ENCODE assay signal across 20 cellular contexts in genomic region chr16:15975172-15975571, GRCh38. TPM values are rescaled to one million over a fixed set of nuclear protein-coding genes. Genes with fewer than 3 reads are reported as not detected.
A peak's percentile ranks its signal among the peaks of the same experiment; 100 is the strongest.
DNase-seq lines count a peak whose midpoint lies in the region; TF ChIP-seq lines count a peak whose summit lies in the region.
"Had no signal": no experiment of that assay in that cellular context is flagged by ENCODE, and none has a peak within 500 bp of the region (broad histone marks: within the 10 kb centered on the region; RNA-seq: fewer than 3 reads in every experiment).

No MANE protein-coding gene starts in this region.

- H3K36me3 ChIP-seq in muscle layer of duodenum (ENCODE audit: control insufficient read depth in 1 of 2, insufficient read depth in 2 of 2, low read length in 2 of 2) (peaks cover 0 to 6% of the 10 kb centered on the region in 2 donors), thyroid gland (no peaks in the 10 kb centered on the region), uterus (no peaks in the 10 kb centered on the region)
- H3K36me3 ChIP-seq: breast epithelium had no signal

- CTCF ChIA-PET in RWPE1 (lab: Yijun Ruan, JAX), result interaction anchor here (0.7 kb wide), 1 partner anchor 286 kb away, joined by 5 read pairs; no protein-coding TSS in a partner anchor

- TF ChIP-seq CTCF in RWPE1 (conservative IDR thresholded peaks at IDR 0.05; ENCODE audit: low read depth), result no peak
- TF ChIP-seq CTCF in chondrocyte (IDR thresholded peaks at IDR 0.05), result no peak
- TF ChIP-seq CTCF in thyroid gland (IDR thresholded peaks at IDR 0.05), result no peak
- TF ChIP-seq CTCF in uterus (IDR thresholded peaks at IDR 0.05), result no peak

- intact Hi-C loops in thyroid gland (cut with DNase I), result no loop called here
- intact Hi-C loops in uterus (cut with DNase I; ENCODE audit: low total_unique reads), result no loop called here

- TF ChIP-seq POLR2A in thyroid gland (IDR thresholded peaks at IDR 0.05) (no peak), uterus (IDR thresholded peaks at IDR 0.05) (no peak)

- H3K27me3 ChIP-seq in muscle layer of duodenum (ENCODE audit: low read depth, low read length), result no peaks in the 10 kb centered on the region
- H3K27me3 ChIP-seq in thyroid gland, result no peaks in the 10 kb centered on the region
- no peaks in the 10 kb centered on the region for H3K27me3 ChIP-seq in uterus
- H3K27me3 ChIP-seq: breast epithelium, left lung had no signal

- POLR2A ChIA-PET in RWPE1 (lab: Yijun Ruan, JAX; ENCODE audit: low non-redundant PET), result no interaction called here

- peaks cover 6 to 11% of the 10 kb centered on the region in 2 donors for H3K9me3 ChIP-seq in muscle layer of duodenum (ENCODE audit: control insufficient read depth in 1 of 2, low read length in 2 of 2)
- no peaks in the 10 kb centered on the region for H3K9me3 ChIP-seq in thyroid gland
- peaks cover 0 to 4% of the 10 kb centered on the region in 2 donors for H3K9me3 ChIP-seq in uterus

- H3K4me3 ChIP-seq in muscle layer of duodenum (ENCODE audit: low read depth in 1 of 2, low read length in 2 of 2) (no peak overlapping the region), thyroid gland (replicated peaks in 1 of 3) (no peak overlapping the region), uterus (no peak overlapping the region)
- H3K4me3 ChIP-seq: breast epithelium, left lung had no signal

- WGBS in thyroid gland, 2 donors, result 86 to 93% methylated on average over 5 of the region's 5 CpGs

- H3K4me1 Mint-ChIP-seq in chondrocyte (ENCODE audit: low read depth), result peaks cover 82% of the 10 kb centered on the region

- peak overlapping the region; percentile 33 for H3K27ac Mint-ChIP-seq in chondrocyte (ENCODE audit: unreplicated experiment)
- H3K27ac Mint-ChIP-seq: T-helper 2 cell treated with Interferon-gamma antibody and Interleukin-4, amounts not matched to agents 5 μg/mL and 100 μg/mL, for 36 hours had no signal

- peaks cover 14% of the 10 kb centered on the region for H3K9me3 Mint-ChIP-seq in chondrocyte (ENCODE audit: low read depth)

- peak overlapping the region; percentile 90 for H3K27ac ChIP-seq in RWPE1
- H3K27ac ChIP-seq in muscle layer of duodenum (ENCODE audit: low read length), result peak overlapping the region; percentile 43
- H3K27ac ChIP-seq in thyroid gland, result peak overlapping the region; percentile 45 to 87 (median 76)
- H3K27ac ChIP-seq in uterus, result peak overlapping the region in 1 of 2 donors; percentile 49

- peaks cover 7% of the 10 kb centered on the region for H3K36me3 Mint-ChIP-seq in chondrocyte (ENCODE audit: low read depth)

- H3K27me3 Mint-ChIP-seq in chondrocyte (ENCODE audit: low read depth), result no peaks in the 10 kb centered on the region
- H3K27me3 Mint-ChIP-seq: naive B cell had no signal

- DNase-seq in RWPE1 (ENCODE audit: low spot score) (no peak), chondrocyte (ENCODE audit: low spot score) (no peak), thyroid gland (peak in 1 of 2 donors; percentile 38), cerebellar cortex (ENCODE audit: low spot score) (no peak), uterus (no peak)
- no peak for DNase-seq in effector CD4-positive, alpha-beta T cell
- DNase-seq: activated CD4-positive, alpha-beta T cell treated with anti-CD3 and anti-CD28 coated beads for 1 hour; activated CD8-positive, alpha-beta memory T cell treated with anti-CD3 and anti-CD28 coated beads, Interleukin-2, amount 50 U/mL, for 48 hours; activated naive CD4-positive, alpha-beta T cell treated with Interleukin-2 at 50 U/mL for 16 hours; C1 segment of cervical spinal cord; DMS53; left lung; MM.1S; naive B cell; NCI-H1694 treated with DMSO at 0.1 percent for 48 hours; NCI-H226; SHP77 had no signal

- no peak overlapping the region for H3K4me3 Mint-ChIP-seq in chondrocyte (ENCODE audit: unreplicated experiment)
- H3K4me3 Mint-ChIP-seq: naive B cell; T-helper 2 cell treated with Interferon-gamma antibody and Interleukin-4, amounts not matched to agents 5 μg/mL and 100 μg/mL, for 36 hours had no signal

- H3K4me1 ChIP-seq in muscle layer of duodenum (ENCODE audit: control insufficient read depth in 1 of 2, insufficient read depth in 2 of 2, low read length in 2 of 2) (peaks cover 5 to 8% of the 10 kb centered on the region in 2 donors), thyroid gland (peaks cover 82 to 93% of the 10 kb centered on the region in 2 donors), uterus (no peaks in the 10 kb centered on the region)
- H3K4me1 ChIP-seq: breast epithelium had no signal

RNA-seq across cellular contexts. Expression of gene ABCC1, which starts 25.8 kb away (rescaled TPM):
- 47.9 to 118 TPM (median 48.3 TPM) in 3 replicates for total RNA-seq in chondrocyte
- 10 to 100 TPM; 42.7 to 76.7 (median 70.1) TPM for total RNA-seq in thyroid gland
- total RNA-seq in uterus, result 10 to 100 TPM; 12.1 to 39.2 (median 18.6) TPM
